Comparison of ENCODE assay signal across 16 cellular contexts in the genomic region with DNA sequence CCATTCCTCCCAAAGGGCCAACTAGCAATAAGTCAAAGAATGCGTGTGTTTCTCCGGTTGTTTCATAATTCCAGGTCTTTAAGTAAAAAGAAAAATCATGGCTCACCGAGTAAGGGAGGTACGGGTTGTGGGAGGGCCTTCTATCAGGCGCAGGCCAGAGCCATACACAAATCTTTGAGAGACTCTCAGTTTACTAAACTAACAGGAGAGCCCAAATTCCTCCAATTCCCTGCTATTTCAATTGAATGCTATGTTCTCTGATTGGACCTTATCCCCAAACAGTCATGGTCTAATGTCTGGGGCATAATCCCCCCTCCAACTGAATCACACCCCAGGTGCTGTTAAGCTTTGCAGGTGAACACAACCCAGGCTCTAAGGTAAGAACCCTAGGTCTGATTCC.
"Had no signal": no experiment of that assay in that cellular context is flagged by ENCODE, and none has a peak within 500 bp of the region (broad histone marks: within the 10 kb centered on the region; RNA-seq: fewer than 3 reads in every experiment).

No MANE protein-coding gene starts in this region.

- DNase-seq: activated CD4-positive, alpha-beta T cell treated with anti-CD3 and anti-CD28 coated beads, Interleukin-2, amount 10 ng/mL, durations not matched to agents 24 days and 14 days; activated CD4-positive, CD25-positive, alpha-beta regulatory T cell; activated CD8-positive, alpha-beta memory T cell treated with anti-CD3 and anti-CD28 coated beads, Interleukin-2, amount 50 U/mL, for 4 hours; activated CD8-positive, alpha-beta T cell treated with anti-CD3 and anti-CD28 coated beads, Interleukin-2, amount 10 ng/mL, durations not matched to agents 7 days and 5 days; activated naive CD4-positive, alpha-beta T cell treated with anti-CD3 and anti-CD28 coated beads, Interleukin-2, amount 10 ng/mL, durations not matched to agents 7 days and 5 days; activated naive CD8-positive, alpha-beta T cell treated with anti-CD3 and anti-CD28 coated beads, Interleukin-2, amount 50 U/mL, for 24 hours; activated T-cell treated with anti-CD3 and anti-CD28 coated beads, Interleukin-2, amount 50 U/mL, for 4 hours; colonic mucosa; kidney glomerular epithelial cell; stimulated activated CD8-positive, alpha-beta memory T cell treated with anti-CD3 and anti-CD28 coated beads, Interleukin-4, amount 100 ng/mL, for 48 hours; stimulated activated naive CD4-positive, alpha-beta T cell; T1000; thyroid gland had no signal

- H3K4me1 ChIP-seq: colonic mucosa, right lobe of liver had no signal

- H3K36me3 Mint-ChIP-seq: activated naive CD4-positive, alpha-beta T cell treated with anti-CD3 and anti-CD28 coated beads, Interleukin-2, amount 10 ng/mL, durations not matched to agents 7 days and 5 days had no signal

- H3K36me3 ChIP-seq: colonic mucosa, right lobe of liver, thyroid gland had no signal

- H3K4me3 ChIP-seq: colonic mucosa, right lobe of liver, thyroid gland had no signal

- ATAC-seq: activated CD8-positive, alpha-beta T cell treated with anti-CD3 and anti-CD28 coated beads, Interleukin-2, amount 10 ng/mL, durations not matched to agents 7 days and 5 days; activated naive CD8-positive, alpha-beta T cell treated with anti-CD3 and anti-CD28 coated beads, Interleukin-2, amount 50 U/mL, for 24 hours; activated T-cell treated with anti-CD3 and anti-CD28 coated beads, Interleukin-2, amount 50 U/mL, for 4 hours; right lobe of liver had no signal

- H3K9me3 Mint-ChIP-seq: activated CD4-positive, alpha-beta T cell treated with anti-CD3 and anti-CD28 coated beads, Interleukin-2, amount 10 ng/mL, durations not matched to agents 24 days and 14 days; activated naive CD4-positive, alpha-beta T cell treated with anti-CD3 and anti-CD28 coated beads, Interleukin-2, amount 10 ng/mL, durations not matched to agents 7 days and 5 days; activated naive CD8-positive, alpha-beta T cell treated with anti-CD3 and anti-CD28 coated beads, Interleukin-2, amount 50 U/mL, for 24 hours; activated T-cell treated with anti-CD3 and anti-CD28 coated beads, Interleukin-2, amount 50 U/mL, for 4 hours; central memory CD8-positive, alpha-beta T cell; neural crest cell had no signal

- H3K27me3 ChIP-seq: colonic mucosa, right lobe of liver, thyroid gland had no signal

- H3K4me1 Mint-ChIP-seq: activated CD4-positive, alpha-beta T cell treated with anti-CD3 and anti-CD28 coated beads, Interleukin-2, amount 10 ng/mL, durations not matched to agents 24 days and 14 days; activated naive CD4-positive, alpha-beta T cell treated with anti-CD3 and anti-CD28 coated beads, Interleukin-2, amount 10 ng/mL, durations not matched to agents 7 days and 5 days; activated naive CD8-positive, alpha-beta T cell treated with anti-CD3 and anti-CD28 coated beads, Interleukin-2, amount 50 U/mL, for 24 hours; central memory CD8-positive, alpha-beta T cell had no signal

- H3K9me3 ChIP-seq: colonic mucosa, right lobe of liver, thyroid gland had no signal

- H3K4me3 Mint-ChIP-seq: activated CD4-positive, alpha-beta T cell treated with anti-CD3 and anti-CD28 coated beads, Interleukin-2, amount 10 ng/mL, durations not matched to agents 24 days and 14 days; activated CD8-positive, alpha-beta T cell treated with anti-CD3 and anti-CD28 coated beads, Interleukin-2, amount 10 ng/mL, durations not matched to agents 7 days and 5 days; activated naive CD4-positive, alpha-beta T cell treated with anti-CD3 and anti-CD28 coated beads, Interleukin-2, amount 10 ng/mL, durations not matched to agents 7 days and 5 days; activated naive CD8-positive, alpha-beta T cell treated with anti-CD3 and anti-CD28 coated beads, Interleukin-2, amount 50 U/mL, for 24 hours; activated T-cell treated with anti-CD3 and anti-CD28 coated beads, Interleukin-2, amount 50 U/mL, for 4 hours; central memory CD8-positive, alpha-beta T cell; neural crest cell had no signal

- H3K27ac Mint-ChIP-seq: activated CD4-positive, alpha-beta T cell treated with anti-CD3 and anti-CD28 coated beads, Interleukin-2, amount 10 ng/mL, durations not matched to agents 24 days and 14 days; activated CD8-positive, alpha-beta T cell treated with anti-CD3 and anti-CD28 coated beads, Interleukin-2, amount 10 ng/mL, durations not matched to agents 7 days and 5 days; activated naive CD4-positive, alpha-beta T cell treated with anti-CD3 and anti-CD28 coated beads, Interleukin-2, amount 10 ng/mL, durations not matched to agents 7 days and 5 days; activated naive CD8-positive, alpha-beta T cell treated with anti-CD3 and anti-CD28 coated beads, Interleukin-2, amount 50 U/mL, for 24 hours had no signal

- H3K27ac ChIP-seq: colonic mucosa, right lobe of liver, thyroid gland had no signal
